Comparison of ENCODE assay signal across 4 cellular contexts in the genomic region with DNA sequence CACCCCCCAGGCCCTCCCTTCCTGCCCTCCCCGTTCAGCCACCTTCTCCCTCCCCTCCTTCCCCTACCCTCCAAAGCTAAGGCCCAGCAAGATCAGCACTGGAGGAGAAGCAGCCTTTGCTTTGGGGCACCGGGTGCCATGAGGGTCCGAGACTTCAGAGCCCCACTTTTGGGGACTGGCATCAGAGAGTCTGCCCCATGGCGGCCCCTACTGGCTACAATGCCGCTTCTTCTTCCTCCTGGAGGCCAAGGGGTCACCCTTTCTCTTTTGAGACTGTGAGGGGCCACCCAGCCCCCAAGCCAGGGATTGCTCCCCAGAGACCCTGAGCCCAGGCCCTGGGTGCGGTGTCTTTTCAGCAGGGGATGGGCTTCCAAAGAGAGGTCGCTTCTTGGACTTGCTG. TPM values are rescaled to one million over a fixed set of nuclear protein-coding genes. Genes with fewer than 3 reads are reported as not detected.
"Had no signal": no experiment of that assay in that cellular context is flagged by ENCODE, and none has a peak within 500 bp of the region (broad histone marks: within the 10 kb centered on the region; RNA-seq: fewer than 3 reads in every experiment).

No MANE protein-coding gene starts in this region.

RNA-seq across cellular contexts. Expression of a gene that starts 10.2 kb away (rescaled TPM):
- total RNA-seq: LHCN-M2, M059J, MCF 10A, NCI-H460 had no signal
